In the genomic region with DNA sequence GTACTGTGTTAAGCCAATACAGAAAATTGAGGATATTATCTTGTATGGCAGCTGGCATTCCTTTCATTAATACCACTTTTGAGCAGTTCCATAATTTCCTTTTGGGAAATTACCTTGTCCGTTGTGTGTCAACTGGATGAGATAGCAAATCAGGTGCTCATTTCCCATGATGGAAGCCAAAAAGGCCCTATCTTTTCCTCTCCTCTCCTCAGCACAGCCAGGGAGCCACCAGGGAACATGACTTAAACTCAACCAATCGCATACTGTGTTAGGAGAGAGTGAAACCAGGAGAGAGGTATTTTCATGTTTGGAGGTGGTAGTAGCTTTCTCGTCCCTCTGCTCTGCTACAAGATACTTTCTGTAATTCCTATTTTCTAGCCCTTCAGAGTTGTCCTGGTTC, we compare ENCODE assay signal across 32 cellular contexts.
"Had no signal": no experiment of that assay in that cellular context is flagged by ENCODE, and none has a peak within 500 bp of the region (broad histone marks: within the 10 kb centered on the region; RNA-seq: fewer than 3 reads in every experiment).

No MANE protein-coding gene starts in this region.

- DNase-seq: activated effector memory CD4-positive, alpha-beta T cell treated with anti-CD3 and anti-CD28 coated beads, Interleukin-2, amount 50 U/mL, for 16 hours; activated effector memory CD4-positive, alpha-beta T cell treated with Interleukin-2 at 50 U/mL for 16 hours; activated gamma-delta T cell; activated gamma-delta T cell treated with Interleukin-2 at 50 U/mL for 16 hours; activated naive CD4-positive, alpha-beta T cell; activated naive CD4-positive, alpha-beta T cell treated with anti-CD3 and anti-CD28 coated beads for 36 hours; activated naive CD4-positive, alpha-beta T cell treated with anti-CD3 and anti-CD28 coated beads, Interleukin-2, amount 10 ng/mL, durations not matched to agents 7 days and 5 days; activated naive CD4-positive, alpha-beta T cell treated with anti-CD3 and anti-CD28 coated beads, Interleukin-2, amount 50 U/mL, for 16 hours; activated naive CD4-positive, alpha-beta T cell treated with Interleukin-2 at 50 U/mL for 16 hours; activated naive CD8-positive, alpha-beta T cell treated with anti-CD3 and anti-CD28 coated beads for 36 hours; activated naive CD8-positive, alpha-beta T cell treated with anti-CD3 and anti-CD28 coated beads, Interleukin-2, amount 10 ng/mL, durations not matched to agents 7 days and 5 days; activated naive CD8-positive, alpha-beta T cell treated with anti-CD3 and anti-CD28 coated beads, Interleukin-2, amount 50 U/mL, for 24 hours; activated T-cell treated with anti-CD3 and anti-CD28 coated beads for 4 hours; activated T-cell treated with anti-CD3 and anti-CD28 coated beads, Interleukin-2, amount 50 U/mL, for 24 hours; activated T-cell treated with anti-CD3 and anti-CD28 coated beads, Interleukin-2, amount 50 U/mL, for 4 hours; activated T-cell treated with anti-CD3 and anti-CD28 coated beads, Interleukin-2, amount 50 U/mL, for 48 hours; activated T-cell treated with anti-CD3 and anti-CD28 coated beads, Interleukin-2, amount 50 U/mL, for 72 hours; adrenal gland; amniotic stem cell; amygdala; anterior cingulate cortex; aorta; brain microvascular endothelial cell; caudate nucleus; central memory CD4-positive, alpha-beta T cell; cerebellar nuclear complex had no signal

- ATAC-seq: activated naive CD4-positive, alpha-beta T cell treated with anti-CD3 and anti-CD28 coated beads, Interleukin-2, amount 50 U/mL, for 72 hours; activated naive CD8-positive, alpha-beta T cell treated with anti-CD3 and anti-CD28 coated beads, Interleukin-2, amount 50 U/mL, for 24 hours; activated T-cell treated with anti-CD3 and anti-CD28 coated beads, Interleukin-2, amount 50 U/mL, for 4 hours; activated T-cell treated with anti-CD3 and anti-CD28 coated beads, Interleukin-2, amount 50 U/mL, for 72 hours; activated T-helper 17 cell treated with anti-CD3 and anti-CD28 coated beads, Interleukin-2, amount 50 U/mL, for 72 hours had no signal

- H3K36me3 ChIP-seq: adrenal gland, ascending aorta, brain microvascular endothelial cell, breast epithelium, cardiac muscle cell had no signal

- FAIRE-seq: astrocyte had no signal

- H3K4me3 ChIP-seq: adrenal gland, ascending aorta, breast epithelium, cardiac muscle cell had no signal

- H3K27ac ChIP-seq: adrenal gland, ascending aorta, brain microvascular endothelial cell, breast epithelium, cardiac muscle cell had no signal

- H3K27me3 ChIP-seq: adrenal gland, ascending aorta, brain microvascular endothelial cell, breast epithelium had no signal

- H3K4me1 ChIP-seq: adrenal gland, ascending aorta, breast epithelium had no signal

- H3K9me3 ChIP-seq: adrenal gland, ascending aorta, breast epithelium had no signal
